ENCODE assay signal across 8 cellular contexts in the genomic region with DNA sequence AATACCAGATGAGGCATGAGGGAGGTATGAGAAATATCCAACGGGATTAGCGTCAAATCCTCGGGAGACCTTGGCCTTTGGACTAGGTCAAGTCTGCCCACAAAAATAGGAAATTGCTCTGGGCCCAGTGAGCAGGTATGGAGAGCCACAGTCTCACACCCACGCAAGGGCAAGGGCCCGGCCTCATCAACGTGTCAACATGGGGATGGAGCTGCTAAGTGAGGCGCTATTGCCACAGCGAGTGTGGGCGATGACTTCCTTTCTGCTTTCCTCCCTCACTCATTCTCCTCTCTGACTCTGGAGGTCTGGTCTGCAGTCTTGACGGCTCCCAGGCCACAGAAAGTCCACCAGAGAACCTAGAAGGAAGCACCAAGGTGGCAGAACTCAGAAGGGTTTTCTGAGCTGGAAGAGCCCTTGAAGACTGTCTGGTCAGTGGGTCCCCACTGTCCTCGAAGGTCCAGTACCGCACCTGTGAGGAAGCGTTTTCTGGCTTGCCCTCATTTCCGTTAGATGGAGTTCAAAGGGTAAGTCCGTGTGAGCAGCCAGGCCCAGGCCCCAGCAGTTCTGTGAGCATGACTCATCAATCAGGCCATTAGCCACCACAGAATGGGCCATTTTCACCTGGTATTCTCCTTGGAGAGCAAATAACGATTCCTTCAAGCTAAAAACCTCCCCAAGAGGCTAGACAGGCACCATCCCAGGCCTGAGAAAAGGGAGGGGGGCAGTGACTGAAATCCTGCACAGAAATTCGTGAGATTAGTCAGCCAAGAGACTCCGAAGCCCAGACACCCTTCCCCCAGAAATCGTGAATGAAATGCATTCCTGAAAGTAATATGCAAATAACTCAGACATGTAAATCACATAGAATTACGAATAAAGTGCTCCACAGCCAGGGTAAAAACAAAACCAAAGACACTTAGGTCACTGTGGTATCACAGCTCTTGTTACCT.
DNase-seq lines count a peak whose midpoint lies in the region; ATAC-seq and TF ChIP-seq lines count a peak whose summit lies in the region.

No MANE protein-coding gene starts in this region.

- peaks cover 16 to 20% of the 10 kb centered on the region in 2 donors for H3K4me1 Mint-ChIP-seq in effector memory CD8-positive, alpha-beta T cell (ENCODE audit: low read depth in 2 of 2)

- H3K27me3 ChIP-seq in heart left ventricle (no peaks in the 10 kb centered on the region), SJSA1 (replicated peaks) (no peaks in the 10 kb centered on the region), gastrocnemius medialis (no peaks in the 10 kb centered on the region)

- WGBS in heart left ventricle, 4 donors = 76 to 85% (median 84%) methylated on average over 18 to 20 of the region's 20 CpGs

- H3K36me3 ChIP-seq in heart left ventricle (no peaks in the 10 kb centered on the region), SJSA1 (peaks cover 41% of the 10 kb centered on the region), gastrocnemius medialis (no peaks in the 10 kb centered on the region)

- TF ChIP-seq POLR2A in heart left ventricle (IDR thresholded peaks at IDR 0.05) = no peak
- TF ChIP-seq POLR2A in gastrocnemius medialis (IDR thresholded peaks at IDR 0.05) = no peak

- peak overlapping the region; percentile 44 to 74 for H3K27ac Mint-ChIP-seq in effector memory CD8-positive, alpha-beta T cell

- peak overlapping the region; percentile 21 to 30 for H3K4me3 Mint-ChIP-seq in effector memory CD8-positive, alpha-beta T cell

- H3K4me1 ChIP-seq in heart left ventricle (peaks cover 7 to 84% (median 52%) of the 10 kb centered on the region in 12 donors), SJSA1 (replicated peaks) (peaks cover 69% of the 10 kb centered on the region), gastrocnemius medialis (peaks cover 58 to 73% of the 10 kb centered on the region in 2 donors)

- H3K36me3 Mint-ChIP-seq in effector memory CD8-positive, alpha-beta T cell (ENCODE audit: insufficient read depth) = peaks cover 3% of the 10 kb centered on the region

- H3K27ac ChIP-seq in heart left ventricle (peak overlapping the region in 11 of 12 donors; percentile 39 to 79 (median 68)), SJSA1 (peak overlapping the region; percentile 93), gastrocnemius medialis (peak overlapping the region; percentile 84 to 90 (median 87))

- in situ Hi-C loops in gastrocnemius medialis (cut with MboI; ENCODE audit: low sequenced_read_pairs in 4 of 4) = loop anchor here in 3 of 4 donors (10.0 kb wide), 1 partner anchor 171 kb away; a partner anchor contains a TSS

- DNase-seq in heart left ventricle (no peak), cardiac septum (ENCODE audit: low spot score) (no peak), SJSA1 (ENCODE audit: low read depth in 1 of 2, low spot score in 2 of 2) (peak; percentile 80 to 86), gastrocnemius medialis (no peak), NCI-H187 (lab: John Stamatoyannopoulos, UW) (no peak), nucleus accumbens (lab: John Stamatoyannopoulos, UW) (no peak)
- peak in 1 of 3 experiments; percentile 19 for DNase-seq in effector memory CD8-positive, alpha-beta T cell

- no peaks in the 10 kb centered on the region for H3K9me3 Mint-ChIP-seq in effector memory CD8-positive, alpha-beta T cell

- TF ChIP-seq CTCF in heart left ventricle (IDR thresholded peaks at IDR 0.05) (no peak), gastrocnemius medialis (IDR thresholded peaks at IDR 0.05 in 4 of 5, conservative IDR thresholded peaks at IDR 0.05 in 1 of 5) (no peak)

- H3K4me3 ChIP-seq in heart left ventricle = no peak overlapping the region
- H3K4me3 ChIP-seq in SJSA1 = no peak overlapping the region
- H3K4me3 ChIP-seq in gastrocnemius medialis = no peak overlapping the region

- intact Hi-C loops in heart left ventricle (cut with DNase I) (loop anchor here in 5 of 10 donors (5.0 kb wide), 4 partner anchors 48 to 168 kb away; a partner anchor contains a TSS), cardiac septum (cut with DNase I) (no loop called here), gastrocnemius medialis (cut with DNase I; ENCODE audit: low total_unique reads) (loop anchor here (5.0 kb wide), 1 partner anchor 268 kb away; a partner anchor contains a TSS)

- ATAC-seq in heart left ventricle = no peak
- peak; percentile 69 for ATAC-seq in HG02970 (IDR thresholded peaks at IDR 0.05; ENCODE audit: low FRiP score, unreplicated experiment)
- peak; percentile 78 for ATAC-seq in effector memory CD8-positive, alpha-beta T cell (replicated peaks)
- ATAC-seq in gastrocnemius medialis = no peak

- H3K9me3 ChIP-seq in heart left ventricle = no peaks in the 10 kb centered on the region
- H3K9me3 ChIP-seq in SJSA1 (replicated peaks) = no peaks in the 10 kb centered on the region
- H3K9me3 ChIP-seq in gastrocnemius medialis = no peaks in the 10 kb centered on the region

- peaks cover 0 to 3% of the 10 kb centered on the region in 2 donors for H3K27me3 Mint-ChIP-seq in effector memory CD8-positive, alpha-beta T cell

Comparison
In these comparisons a context has a peak if more than half of its experiments do, and no peak if none do; other contexts are left out.
1. ATAC-seq: peak in HG02970 (single experiment) and effector memory CD8-positive, alpha-beta T cell (single experiment); none in heart left ventricle (0 of 4) and gastrocnemius medialis (0 of 2).
2. DNase-seq: peak in SJSA1 (2 of 2); none in heart left ventricle (0 of 5), cardiac septum (single experiment), gastrocnemius medialis (0 of 2), NCI-H187 (0 of 2) and nucleus accumbens (0 of 56).
3. Peak in every context shown above with its lines, with median percentiles within 50 percentile points of each other: H3K27ac ChIP-seq.